In genomic region chr3:45123030-45123429, GRCh38 we compare ENCODE assay signal across 9 cellular contexts. TPM values are rescaled to one million over a fixed set of nuclear protein-coding genes. Genes with fewer than 3 reads are reported as not detected.
DNase-seq lines count a peak whose midpoint lies in the region; ATAC-seq, FAIRE-seq and TF ChIP-seq lines count a peak whose summit lies in the region.
"Had no signal": no experiment of that assay in that cellular context is flagged by ENCODE, and none has a peak within 500 bp of the region (broad histone marks: within the 10 kb centered on the region; RNA-seq: fewer than 3 reads in every experiment).

No MANE protein-coding gene starts in this region.

- H3K9me3 ChIP-seq in ascending aorta (no peaks in the 10 kb centered on the region), sigmoid colon (no peaks in the 10 kb centered on the region)

- ATAC-seq in HG03342 (IDR thresholded peaks at IDR 0.05; ENCODE audit: unreplicated experiment), result peak; percentile 78
- ATAC-seq in HG03439 (IDR thresholded peaks at IDR 0.05; ENCODE audit: unreplicated experiment), result no peak

- TF ChIP-seq CTCF in ascending aorta (IDR thresholded peaks at IDR 0.05), result no peak
- TF ChIP-seq CTCF in sigmoid colon (IDR thresholded peaks at IDR 0.05), result no peak
- TF ChIP-seq CTCF in D721Med (IDR thresholded peaks at IDR 0.05; ENCODE audit: insufficient read depth, missing control alignments), result no peak

- H3K27ac ChIP-seq in ascending aorta (peak overlapping the region; percentile 15 to 80), sigmoid colon (peak overlapping the region; percentile 63 to 77 (median 72))

- intact Hi-C loops in ascending aorta (cut with DNase I) (no loop called here), sigmoid colon (cut with DNase I) (no loop called here)

- TF ChIP-seq POLR2A in sigmoid colon (IDR thresholded peaks at IDR 0.05), result no peak

- peak; percentile 34 for DNase-seq in GM19238 (ENCODE audit: insufficient read length, low spot score)
- no peak for DNase-seq in ascending aorta (ENCODE audit: low spot score in 2 of 2)
- no peak for DNase-seq in sigmoid colon
- DNase-seq in D721Med (ENCODE audit: insufficient read length, low spot score), result no peak
- no peak for DNase-seq in activated gamma-delta T cell (lab: John Stamatoyannopoulos, UW)
- DNase-seq in NCI-H1436 treated with DMSO at 0.1 percent for 48 hours (lab: John Stamatoyannopoulos, UW), result no peak
- DNase-seq: activated CD4-positive, alpha-beta T cell treated with anti-CD3 and anti-CD28 coated beads, Interleukin-2, amount 50 U/mL, for 1 hour had no signal

- peaks cover 0 to 4% of the 10 kb centered on the region in 2 donors for H3K4me1 ChIP-seq in ascending aorta
- peaks cover 0 to 37% (median 28%) of the 10 kb centered on the region in 4 donors for H3K4me1 ChIP-seq in sigmoid colon

- WGBS in sigmoid colon, 2 donors, result 18 to 56% methylated on average over 5 of the region's 5 CpGs

- H3K36me3 ChIP-seq in ascending aorta (no peaks in the 10 kb centered on the region), sigmoid colon (no peaks in the 10 kb centered on the region)

- no peak for TF ChIP-seq EP300 in sigmoid colon (IDR thresholded peaks at IDR 0.05)

- H3K4me3 ChIP-seq in ascending aorta, result no peak overlapping the region
- no peak overlapping the region for H3K4me3 ChIP-seq in sigmoid colon

- no peak for FAIRE-seq in D721Med (lab: Jason Lieb, UNC)

- H3K27me3 ChIP-seq in ascending aorta, result no peaks in the 10 kb centered on the region
- H3K27me3 ChIP-seq in sigmoid colon, result no peaks in the 10 kb centered on the region

RNA-seq across cellular contexts. Expression of gene CDCP1, which starts 23.1 kb away (rescaled TPM):
- total RNA-seq in ascending aorta (3.0 TPM), sigmoid colon (1 to 10 TPM in 1 of 4 donors, under 1 TPM in 3; 0.71 to 1.2 (median 0.82) TPM)
- 10 to 100 TPM in 1 of 3 donors, 1 to 10 TPM in 2; 7.2 to 35.2 (median 9.0) TPM for polyA plus RNA-seq in sigmoid colon
